ENCODE assay signal across 19 cellular contexts in the genomic region with DNA sequence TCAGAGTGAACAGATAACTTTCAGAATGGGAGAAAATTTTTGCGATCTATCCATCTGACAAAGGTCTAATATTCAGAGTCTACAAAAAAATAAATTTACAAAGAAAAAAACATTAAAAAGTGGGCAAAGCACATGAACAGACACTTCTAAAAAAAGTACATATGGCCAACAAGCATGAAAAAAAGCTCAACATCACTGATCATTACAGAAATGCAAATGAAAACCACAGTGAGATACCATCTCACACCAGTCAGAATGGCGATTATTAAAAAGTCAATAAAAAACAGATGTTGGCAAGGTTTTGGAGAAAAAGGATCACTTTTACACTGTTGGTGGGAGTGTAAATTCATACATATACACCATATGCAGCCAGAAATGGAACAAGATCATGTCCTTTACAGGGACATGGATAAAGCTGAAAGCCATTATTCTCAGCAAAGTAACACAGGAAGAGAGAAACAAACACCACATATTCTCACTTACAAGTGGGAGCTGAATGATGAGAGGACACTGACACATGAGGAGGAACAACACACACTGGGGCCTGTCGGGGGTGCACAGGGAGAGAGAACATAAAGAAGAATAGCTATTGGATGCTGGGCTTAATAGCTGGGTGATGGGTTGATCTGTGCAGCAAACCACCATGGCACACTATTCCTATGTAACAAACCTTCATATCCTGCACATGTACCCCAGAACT. TPM values are rescaled to one million over a fixed set of nuclear protein-coding genes. Genes with fewer than 3 reads are reported as not detected.
A peak's percentile ranks its signal among the peaks of the same experiment; 100 is the strongest.
DNase-seq lines count a peak whose midpoint lies in the region; ATAC-seq, FAIRE-seq and TF ChIP-seq lines count a peak whose summit lies in the region.
"Had no signal": no experiment of that assay in that cellular context is flagged by ENCODE, and none has a peak within 500 bp of the region (broad histone marks: within the 10 kb centered on the region; RNA-seq: fewer than 3 reads in every experiment).

No MANE protein-coding gene starts in this region.

- peak overlapping the region; percentile 78 for H3K27ac Mint-ChIP-seq in CD4-positive, alpha-beta T cell
- H3K27ac Mint-ChIP-seq in activated T-helper 2 cell treated with anti-CD3 and anti-CD28 coated beads, Interferon-gamma antibody, Interleukin-2, Interleukin-4, amounts not matched to agents 10 μg/mL and 5 μg/mL and 100 μg/mL, durations not matched to agents 14 hours and 24 hours and 36 hours: peak overlapping the region; percentile 11

- POLR2A ChIA-PET in CD4-positive, alpha-beta T cell (lab: Charles Lee): interaction anchor here (2.0 kb wide), 1 partner anchor 42 kb away, joined by 8 read pairs; a partner anchor contains a TSS

- H3K27ac ChIP-seq in CD4-positive, alpha-beta T cell (ENCODE audit: low read depth, low read length): no peak overlapping the region
- H3K27ac ChIP-seq in small intestine (ENCODE audit: low read depth in 1 of 2, low read length in 1 of 2): no peak overlapping the region
- H3K27ac ChIP-seq: BLaER1 treated with 17β-estradiol and CSF1 and Interleukin-3, amounts not matched to agents 10 nM and 100 nM had no signal

- DNase-seq in CD4-positive, alpha-beta T cell: no peak
- DNase-seq in GM18507 (ENCODE audit: extremely low spot score, insufficient read length, low read depth) (no peak), small intestine (peak; percentile 1), AG20443 (ENCODE audit: low spot score) (no peak), retina (no peak)
- DNase-seq in activated T-helper 2 cell treated with anti-CD3 and anti-CD28 coated beads, Interferon-gamma antibody, Interleukin-2, Interleukin-4, amounts not matched to agents 10 μg/mL and 5 μg/mL and 100 μg/mL, durations not matched to agents 14 hours and 24 hours and 36 hours (ENCODE audit: low spot score): no peak
- DNase-seq: COR-L47, DMS153, EL, KG1, NCI-H1436, NCI-H2029, NCI-H2171, NCI-H446, NCI-H69, SHP77 had no signal

- no peak for TF ChIP-seq CTCF in CD4-positive, alpha-beta T cell (IDR thresholded peaks at IDR 0.05)

- H3K27me3 Mint-ChIP-seq in CD4-positive, alpha-beta T cell: no peaks in the 10 kb centered on the region
- H3K27me3 Mint-ChIP-seq in activated T-helper 2 cell treated with anti-CD3 and anti-CD28 coated beads, Interferon-gamma antibody, Interleukin-2, Interleukin-4, amounts not matched to agents 10 μg/mL and 5 μg/mL and 100 μg/mL, durations not matched to agents 14 hours and 24 hours and 36 hours (ENCODE audit: low read depth): no peaks in the 10 kb centered on the region

- no peak overlapping the region for H3K4me3 ChIP-seq in small intestine (ENCODE audit: low read depth in 1 of 2, low read length in 2 of 2)
- H3K4me3 ChIP-seq: BLaER1 treated with 17β-estradiol and CSF1 and Interleukin-3, amounts not matched to agents 10 nM and 100 nM had no signal

- H3K9me3 ChIP-seq in CD4-positive, alpha-beta T cell (ENCODE audit: control insufficient read depth, low read length): no peaks in the 10 kb centered on the region
- no peaks in the 10 kb centered on the region for H3K9me3 ChIP-seq in small intestine (ENCODE audit: control insufficient read depth, low read depth)

- no peaks in the 10 kb centered on the region for H3K4me1 ChIP-seq in small intestine (ENCODE audit: control insufficient read depth in 2 of 2, insufficient read depth in 1 of 2, low read depth in 1 of 2, low read length in 1 of 2)
- H3K4me1 ChIP-seq: BLaER1 treated with 17β-estradiol and CSF1 and Interleukin-3, amounts not matched to agents 10 nM and 100 nM had no signal

- H3K9me3 Mint-ChIP-seq in CD4-positive, alpha-beta T cell: no peaks in the 10 kb centered on the region
- no peaks in the 10 kb centered on the region for H3K9me3 Mint-ChIP-seq in activated T-helper 2 cell treated with anti-CD3 and anti-CD28 coated beads, Interferon-gamma antibody, Interleukin-2, Interleukin-4, amounts not matched to agents 10 μg/mL and 5 μg/mL and 100 μg/mL, durations not matched to agents 14 hours and 24 hours and 36 hours

- H3K36me3 ChIP-seq in small intestine (ENCODE audit: control insufficient read depth in 2 of 2, insufficient read depth in 2 of 2, low read length in 2 of 2): no peaks in the 10 kb centered on the region
- H3K36me3 ChIP-seq: BLaER1 treated with 17β-estradiol and CSF1 and Interleukin-3, amounts not matched to agents 10 nM and 100 nM had no signal

- H3K27me3 ChIP-seq in CD4-positive, alpha-beta T cell (ENCODE audit: control insufficient read depth, insufficient read depth, low read length): no peaks in the 10 kb centered on the region
- no peaks in the 10 kb centered on the region for H3K27me3 ChIP-seq in small intestine (ENCODE audit: control insufficient read depth in 2 of 2, insufficient read depth in 2 of 2, low read length in 2 of 2)

- FAIRE-seq in GM18507 (lab: Jason Lieb, UNC) (peak; percentile 63), small intestine (lab: Jason Lieb, UNC) (no peak)

- no peaks in the 10 kb centered on the region for H3K36me3 Mint-ChIP-seq in CD4-positive, alpha-beta T cell (ENCODE audit: low read depth)
- H3K36me3 Mint-ChIP-seq in activated T-helper 2 cell treated with anti-CD3 and anti-CD28 coated beads, Interferon-gamma antibody, Interleukin-2, Interleukin-4, amounts not matched to agents 10 μg/mL and 5 μg/mL and 100 μg/mL, durations not matched to agents 14 hours and 24 hours and 36 hours (ENCODE audit: low read depth): no peaks in the 10 kb centered on the region

- WGBS in small intestine, 3 donors: 71 to 80% (median 77%) methylated on average over 3 of the region's 3 CpGs

- H3K4me1 Mint-ChIP-seq in CD4-positive, alpha-beta T cell (ENCODE audit: low read depth): peaks cover 47% of the 10 kb centered on the region
- H3K4me1 Mint-ChIP-seq in activated T-helper 2 cell treated with anti-CD3 and anti-CD28 coated beads, Interferon-gamma antibody, Interleukin-2, Interleukin-4, amounts not matched to agents 10 μg/mL and 5 μg/mL and 100 μg/mL, durations not matched to agents 14 hours and 24 hours and 36 hours (ENCODE audit: low read depth): peaks cover 35% of the 10 kb centered on the region

- CTCF ChIA-PET in CD4-positive, alpha-beta T cell (lab: Charles Lee): no interaction called here

- peak overlapping the region; percentile 15 for H3K4me3 Mint-ChIP-seq in CD4-positive, alpha-beta T cell
- H3K4me3 Mint-ChIP-seq in activated T-helper 2 cell treated with anti-CD3 and anti-CD28 coated beads, Interferon-gamma antibody, Interleukin-2, Interleukin-4, amounts not matched to agents 10 μg/mL and 5 μg/mL and 100 μg/mL, durations not matched to agents 14 hours and 24 hours and 36 hours (ENCODE audit: low read depth): no peak overlapping the region

- intact Hi-C loops in CD4-positive, alpha-beta T cell (cut with DNase I, micrococcal nuclease): loop anchor here in 1 of 2 experiments (5.0 to 10.0 kb wide), 2 partner anchors 36 to 334 kb away; no protein-coding TSS in a partner anchor
- intact Hi-C loops in activated T-helper 2 cell treated with anti-CD3 and anti-CD28 coated beads, Interferon-gamma antibody, Interleukin-2, Interleukin-4, amounts not matched to agents 10 μg/mL and 5 μg/mL and 100 μg/mL, durations not matched to agents 14 hours and 24 hours and 36 hours (cut with micrococcal nuclease): no loop called here

- no peak for ATAC-seq in CD4-positive, alpha-beta T cell (ENCODE audit: poor library complexity)
- ATAC-seq in GM19328 (IDR thresholded peaks at IDR 0.05; ENCODE audit: unreplicated experiment): no peak

RNA-seq across cellular contexts. Expression of a gene that starts 41.6 kb away (rescaled TPM):
- 100 to 1,000 TPM; 236 to 259 TPM for total RNA-seq in CD4-positive, alpha-beta T cell
- 138 and 142 TPM in 2 replicates for total RNA-seq in activated T-helper 2 cell treated with anti-CD3 and anti-CD28 coated beads, Interferon-gamma antibody, Interleukin-2, Interleukin-4, amounts not matched to agents 10 μg/mL and 5 μg/mL and 100 μg/mL, durations not matched to agents 14 hours and 24 hours and 36 hours
- polyA plus RNA-seq in small intestine: 10 to 100 TPM in 1 of 3 donors, 1 to 10 TPM in 2; 1.3 to 24.3 (median 5.9) TPM
- total RNA-seq: M059J had no signal
